ENCODE assay signal across 8 cellular contexts in genomic region chr1:231315887-231316286, GRCh38. TPM values are rescaled to one million over a fixed set of nuclear protein-coding genes. Genes with fewer than 3 reads are reported as not detected.
DNase-seq lines count a peak whose midpoint lies in the region; ATAC-seq and TF ChIP-seq lines count a peak whose summit lies in the region.

No MANE protein-coding gene starts in this region.

- H3F3A ChIP-seq in GM23338 (replicated peaks; ENCODE audit: low read depth): no peaks in the 10 kb centered on the region

- H3K27me3 ChIP-seq in GM23338 (ENCODE audit: insufficient read depth) (no peaks in the 10 kb centered on the region), heart right ventricle (no peaks in the 10 kb centered on the region), uterus (no peaks in the 10 kb centered on the region)

- intact Hi-C loops in heart right ventricle (cut with DNase I) (no loop called here), uterus (cut with DNase I; ENCODE audit: low total_unique reads) (no loop called here)

- H2AFZ ChIP-seq in GM23338: no peak overlapping the region

- no peak overlapping the region for H3K4me3 Mint-ChIP-seq in GM23338

- no peak for DNase-seq in GM12864 (ENCODE audit: low read depth)
- peak; percentile 86 for DNase-seq in GM23338 (ENCODE audit: low spot score)
- DNase-seq in NB4 (ENCODE audit: low read depth): peak; percentile 65
- DNase-seq in activated CD8-positive, alpha-beta memory T cell treated with anti-CD3 and anti-CD28 coated beads, Interleukin-2, amount 50 U/mL, for 4 hours: peak; percentile 29
- DNase-seq in heart right ventricle: peak; percentile 9 to 36
- peak; percentile 52 for DNase-seq in stimulated activated CD4-positive, alpha-beta T cell treated with anti-CD3 and anti-CD28 coated beads, Interleukin-1b, Interleukin-23, amount 100 ng/mL, for 48 hours
- DNase-seq in hepatic stellate cell (ENCODE audit: low spot score): no peak
- DNase-seq in uterus: no peak

- peaks cover 3% of the 10 kb centered on the region for H3K27me3 Mint-ChIP-seq in GM23338 (ENCODE audit: insufficient read depth, low read depth, poor library complexity)

- H3K27ac Mint-ChIP-seq in GM23338: no peak overlapping the region

- H4K20me1 ChIP-seq in GM23338 (replicated peaks; ENCODE audit: insufficient read depth): no peaks in the 10 kb centered on the region

- H3K4me3 ChIP-seq in GM12864 (ENCODE audit: low read depth, low read length) (no peak overlapping the region), GM23338 (no peak overlapping the region), NB4 (ENCODE audit: low read depth, low read length) (no peak overlapping the region), heart right ventricle (no peak overlapping the region), uterus (no peak overlapping the region)

- ATAC-seq in GM23338: peak; percentile 100
- peak; percentile 47 to 62 (median 55) for ATAC-seq in heart right ventricle

- peak; percentile 76 for TF ChIP-seq CTCF in GM12864 (IDR thresholded peaks at IDR 0.05; ENCODE audit: low read depth, low read length, missing control alignments)
- TF ChIP-seq CTCF in GM23338 (conservative IDR thresholded peaks at IDR 0.05; ENCODE audit: low read depth in 2 of 2): peak; percentile 72 to 89
- TF ChIP-seq CTCF in NB4 (IDR thresholded peaks at IDR 0.05; ENCODE audit: low read depth, low read length): peak; percentile 77
- TF ChIP-seq CTCF in heart right ventricle (IDR thresholded peaks at IDR 0.05): peak; percentile 15 to 72 (median 56)
- TF ChIP-seq CTCF in uterus (IDR thresholded peaks at IDR 0.05): peak in 1 of 4 experiments; percentile 10

- H3K4me1 ChIP-seq in GM23338 (ENCODE audit: insufficient read depth) (no peaks in the 10 kb centered on the region), heart right ventricle (no peaks in the 10 kb centered on the region), uterus (no peaks in the 10 kb centered on the region)

- H3K27ac ChIP-seq in GM23338 (ENCODE audit: low read depth) (no peak overlapping the region), heart right ventricle (no peak overlapping the region), uterus (no peak overlapping the region)

- H3K79me2 ChIP-seq in GM23338 (replicated peaks; ENCODE audit: insufficient read depth): no peaks in the 10 kb centered on the region

- no peaks in the 10 kb centered on the region for H3K9me3 Mint-ChIP-seq in GM23338

- H3K4me1 Mint-ChIP-seq in GM23338: no peaks in the 10 kb centered on the region

- no peaks in the 10 kb centered on the region for H3K9me2 ChIP-seq in GM23338 (ENCODE audit: insufficient read depth)

- TF ChIP-seq POLR2A in NB4 (IDR thresholded peaks at IDR 0.05; ENCODE audit: extremely low read depth, insufficient read length) (no peak), uterus (IDR thresholded peaks at IDR 0.05) (no peak)

- H3K9me3 ChIP-seq in heart right ventricle (no peaks in the 10 kb centered on the region), uterus (no peaks in the 10 kb centered on the region)

- 30 to 33% methylated on average over 11 of the region's 11 CpGs for WGBS in heart right ventricle, 2 donors

- no peak overlapping the region for H3K4me2 ChIP-seq in GM23338

- H3K36me3 ChIP-seq in GM23338 (ENCODE audit: insufficient read depth) (no peaks in the 10 kb centered on the region), heart right ventricle (no peaks in the 10 kb centered on the region), uterus (no peaks in the 10 kb centered on the region)

- no peaks in the 10 kb centered on the region for H3K36me3 Mint-ChIP-seq in GM23338 (ENCODE audit: low read depth)

TF ChIP-seq in GM23338, 12 proteins besides CTCF, POLR2A, EP300 and RAD21:
- TF ChIP-seq ZNF331 (CRISPR knock-in tag; IDR thresholded peaks at IDR 0.05; ENCODE audit: low read depth) (no peak), POLR2AphosphoS5 (IDR thresholded peaks at IDR 0.05; ENCODE audit: low read depth) (no peak), CREB1 (CRISPR knock-in tag; IDR thresholded peaks at IDR 0.05; ENCODE audit: low read depth) (no peak), EZH2phosphoT487 (IDR thresholded peaks at IDR 0.05; ENCODE audit: unreplicated experiment) (no peak)

RNA-seq across cellular contexts. Expression of gene EXOC8, which starts 21.8 kb away (rescaled TPM):
- 14.4 and 16.5 TPM in 2 replicates for total RNA-seq in GM23338 (2014; rRNA removed; shearing (Covaris generic))
- polyA plus RNA-seq in GM23338 (2016; fragmentation: Nextera tagmentation; extraction: Ambion mirVana): 2.3 TPM in 2 replicates
- total RNA-seq in heart right ventricle: 10 to 100 TPM; 10.3 to 16.7 (median 12.8) TPM
- polyA plus RNA-seq in heart right ventricle: 1 to 10 TPM; 3.5 to 4.3 TPM
- total RNA-seq in uterus: 10 to 100 TPM; 14.1 to 27.1 (median 16.9) TPM

RNA-seq across cellular contexts. Expression of gene SPRTN, which starts 22.2 kb away (rescaled TPM):
- 15.7 and 25.0 TPM in 2 replicates for total RNA-seq in GM23338 (2014; rRNA removed; shearing (Covaris generic))
- 8.7 and 9.1 TPM in 2 replicates for polyA plus RNA-seq in GM23338 (2016; fragmentation: Nextera tagmentation; extraction: Ambion mirVana)
- total RNA-seq in heart right ventricle: 10 to 100 TPM in 1 of 10 donors, 1 to 10 TPM in 9; 6.4 to 11.0 (median 7.6) TPM
- 1 to 10 TPM; 4.1 to 4.2 TPM for polyA plus RNA-seq in heart right ventricle
- total RNA-seq in uterus: 10 to 100 TPM in 3 of 4 donors, 1 to 10 TPM in 1; 4.9 to 19.3 (median 15.2) TPM

Comparison
In these comparisons a context has a peak if more than half of its experiments do, and no peak if none do; other contexts are left out.
1. DNase-seq: peak in GM23338 (single experiment), NB4 (single experiment), activated CD8-positive, alpha-beta memory T cell treated with anti-CD3 and anti-CD28 coated beads, Interleukin-2, amount 50 U/mL, for 4 hours (single experiment), heart right ventricle (2 of 2) and stimulated activated CD4-positive, alpha-beta T cell treated with anti-CD3 and anti-CD28 coated beads, Interleukin-1b, Interleukin-23, amount 100 ng/mL, for 48 hours (single experiment); none in GM12864 (single experiment), hepatic stellate cell (single experiment) and uterus (0 of 2).